Comparison of ENCODE assay signal across 1 cellular context in the genomic region with DNA sequence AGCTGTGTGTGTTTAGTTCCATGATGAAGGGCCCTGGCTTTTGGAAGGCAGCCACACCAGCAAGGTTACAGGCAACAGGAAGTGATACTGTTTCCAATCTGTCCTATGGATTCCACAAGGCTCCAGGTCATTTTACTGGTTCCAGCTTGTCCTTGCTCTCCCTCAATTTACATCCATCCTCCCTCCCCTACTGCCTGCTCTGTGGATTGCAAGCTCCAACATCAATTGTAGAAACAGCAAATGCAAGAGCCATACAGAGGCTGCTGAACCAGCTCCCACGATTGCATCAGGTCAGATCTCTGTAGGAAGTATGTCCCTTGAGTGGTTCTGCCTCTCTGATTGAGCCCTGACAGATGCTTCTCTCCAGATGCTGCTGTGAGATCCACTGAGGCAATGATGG.
TF ChIP-seq lines count a peak whose summit lies in the region.

No MANE protein-coding gene starts in this region.

TF ChIP-seq in WTC11, 78 proteins besides CTCF, POLR2A, EP300 and RAD21 (continued from another document):
- TF ChIP-seq, protein P1, sequence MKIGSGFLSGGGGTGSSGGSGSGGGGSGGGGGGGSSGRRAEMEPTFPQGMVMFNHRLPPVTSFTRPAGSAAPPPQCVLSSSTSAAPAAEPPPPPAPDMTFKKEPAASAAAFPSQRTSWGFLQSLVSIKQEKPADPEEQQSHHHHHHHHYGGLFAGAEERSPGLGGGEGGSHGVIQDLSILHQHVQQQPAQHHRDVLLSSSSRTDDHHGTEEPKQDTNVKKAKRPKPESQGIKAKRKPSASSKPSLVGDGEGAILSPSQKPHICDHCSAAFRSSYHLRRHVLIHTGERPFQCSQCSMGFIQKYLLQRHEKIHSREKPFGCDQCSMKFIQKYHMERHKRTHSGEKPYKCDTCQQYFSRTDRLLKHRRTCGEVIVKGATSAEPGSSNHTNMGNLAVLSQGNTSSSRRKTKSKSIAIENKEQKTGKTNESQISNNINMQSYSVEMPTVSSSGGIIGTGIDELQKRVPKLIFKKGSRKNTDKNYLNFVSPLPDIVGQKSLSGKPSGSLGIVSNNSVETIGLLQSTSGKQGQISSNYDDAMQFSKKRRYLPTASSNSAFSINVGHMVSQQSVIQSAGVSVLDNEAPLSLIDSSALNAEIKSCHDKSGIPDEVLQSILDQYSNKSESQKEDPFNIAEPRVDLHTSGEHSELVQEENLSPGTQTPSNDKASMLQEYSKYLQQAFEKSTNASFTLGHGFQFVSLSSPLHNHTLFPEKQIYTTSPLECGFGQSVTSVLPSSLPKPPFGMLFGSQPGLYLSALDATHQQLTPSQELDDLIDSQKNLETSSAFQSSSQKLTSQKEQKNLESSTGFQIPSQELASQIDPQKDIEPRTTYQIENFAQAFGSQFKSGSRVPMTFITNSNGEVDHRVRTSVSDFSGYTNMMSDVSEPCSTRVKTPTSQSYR (CRISPR knock-in tag; IDR thresholded peaks at IDR 0.05) = no peak
- TF ChIP-seq CREB1 (CRISPR knock-in tag; IDR thresholded peaks at IDR 0.05) (no peak), NFE2L1 (CRISPR knock-in tag; IDR thresholded peaks at IDR 0.05) (no peak)
- TF ChIP-seq, protein P2, sequence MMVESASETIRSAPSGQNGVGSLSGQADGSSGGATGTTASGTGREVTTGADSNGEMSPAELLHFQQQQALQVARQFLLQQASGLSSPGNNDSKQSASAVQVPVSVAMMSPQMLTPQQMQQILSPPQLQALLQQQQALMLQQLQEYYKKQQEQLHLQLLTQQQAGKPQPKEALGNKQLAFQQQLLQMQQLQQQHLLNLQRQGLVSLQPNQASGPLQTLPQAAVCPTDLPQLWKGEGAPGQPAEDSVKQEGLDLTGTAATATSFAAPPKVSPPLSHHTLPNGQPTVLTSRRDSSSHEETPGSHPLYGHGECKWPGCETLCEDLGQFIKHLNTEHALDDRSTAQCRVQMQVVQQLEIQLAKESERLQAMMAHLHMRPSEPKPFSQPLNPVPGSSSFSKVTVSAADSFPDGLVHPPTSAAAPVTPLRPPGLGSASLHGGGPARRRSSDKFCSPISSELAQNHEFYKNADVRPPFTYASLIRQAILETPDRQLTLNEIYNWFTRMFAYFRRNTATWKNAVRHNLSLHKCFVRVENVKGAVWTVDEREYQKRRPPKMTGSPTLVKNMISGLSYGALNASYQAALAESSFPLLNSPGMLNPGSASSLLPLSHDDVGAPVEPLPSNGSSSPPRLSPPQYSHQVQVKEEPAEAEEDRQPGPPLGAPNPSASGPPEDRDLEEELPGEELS (CRISPR knock-in tag; IDR thresholded peaks at IDR 0.05) = no peak
- TF ChIP-seq, protein P3, sequence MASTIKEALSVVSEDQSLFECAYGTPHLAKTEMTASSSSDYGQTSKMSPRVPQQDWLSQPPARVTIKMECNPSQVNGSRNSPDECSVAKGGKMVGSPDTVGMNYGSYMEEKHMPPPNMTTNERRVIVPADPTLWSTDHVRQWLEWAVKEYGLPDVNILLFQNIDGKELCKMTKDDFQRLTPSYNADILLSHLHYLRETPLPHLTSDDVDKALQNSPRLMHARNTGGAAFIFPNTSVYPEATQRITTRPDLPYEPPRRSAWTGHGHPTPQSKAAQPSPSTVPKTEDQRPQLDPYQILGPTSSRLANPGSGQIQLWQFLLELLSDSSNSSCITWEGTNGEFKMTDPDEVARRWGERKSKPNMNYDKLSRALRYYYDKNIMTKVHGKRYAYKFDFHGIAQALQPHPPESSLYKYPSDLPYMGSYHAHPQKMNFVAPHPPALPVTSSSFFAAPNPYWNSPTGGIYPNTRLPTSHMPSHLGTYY (CRISPR knock-in tag; IDR thresholded peaks at IDR 0.05) = no peak
- TF ChIP-seq, protein P4, sequence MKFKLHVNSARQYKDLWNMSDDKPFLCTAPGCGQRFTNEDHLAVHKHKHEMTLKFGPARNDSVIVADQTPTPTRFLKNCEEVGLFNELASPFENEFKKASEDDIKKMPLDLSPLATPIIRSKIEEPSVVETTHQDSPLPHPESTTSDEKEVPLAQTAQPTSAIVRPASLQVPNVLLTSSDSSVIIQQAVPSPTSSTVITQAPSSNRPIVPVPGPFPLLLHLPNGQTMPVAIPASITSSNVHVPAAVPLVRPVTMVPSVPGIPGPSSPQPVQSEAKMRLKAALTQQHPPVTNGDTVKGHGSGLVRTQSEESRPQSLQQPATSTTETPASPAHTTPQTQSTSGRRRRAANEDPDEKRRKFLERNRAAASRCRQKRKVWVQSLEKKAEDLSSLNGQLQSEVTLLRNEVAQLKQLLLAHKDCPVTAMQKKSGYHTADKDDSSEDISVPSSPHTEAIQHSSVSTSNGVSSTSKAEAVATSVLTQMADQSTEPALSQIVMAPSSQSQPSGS (CRISPR knock-in tag; IDR thresholded peaks at IDR 0.05; ENCODE audit: borderline replicate concordance, low read depth) = no peak
